12 cellular contexts compared by ENCODE assay signal in the genomic region with DNA sequence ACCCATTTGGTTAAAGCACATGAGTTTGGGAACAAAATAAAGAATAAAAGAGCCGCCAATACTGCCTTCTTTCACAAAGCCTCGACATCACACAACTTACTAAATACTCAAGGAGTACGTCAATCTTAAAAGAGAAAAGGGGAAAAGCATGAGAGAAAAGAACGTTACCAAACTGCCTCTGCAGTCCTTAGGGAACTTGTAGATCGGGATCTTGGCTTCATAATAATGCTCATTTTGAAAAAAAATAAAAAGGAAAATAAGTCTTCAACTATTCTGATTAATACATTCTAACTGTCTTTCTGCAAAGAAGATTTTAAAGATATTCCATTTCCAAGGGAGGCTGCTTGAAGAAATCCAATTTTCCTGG.
DNase-seq lines count a peak whose midpoint lies in the region; ATAC-seq, FAIRE-seq and TF ChIP-seq lines count a peak whose summit lies in the region.
"Had no signal": no experiment of that assay in that cellular context is flagged by ENCODE, and none has a peak within 500 bp of the region (broad histone marks: within the 10 kb centered on the region; RNA-seq: fewer than 3 reads in every experiment).

No MANE protein-coding gene starts in this region.

- no peak for TF ChIP-seq EP300 in HepG2 (IDR thresholded peaks at IDR 0.05; ENCODE audit: low read depth in 2 of 2, low read length in 2 of 2)
- no peak for TF ChIP-seq EP300 in HepG2 (CRISPR knock-in tag; IDR thresholded peaks at IDR 0.05; ENCODE audit: borderline replicate concordance)
- TF ChIP-seq EP300 in esophagus muscularis mucosa (IDR thresholded peaks at IDR 0.05), result no peak
- no peak for TF ChIP-seq EP300 in neural cell (conservative IDR thresholded peaks at IDR 0.05; ENCODE audit: poor library complexity, severe bottlenecking)

- DNase-seq in HepG2 (ENCODE audit: low spot score), result no peak
- DNase-seq in esophagus muscularis mucosa (ENCODE audit: extremely low spot score), result no peak
- DNase-seq in stimulated activated CD4-positive, alpha-beta T cell treated with anti-CD3 and anti-CD28 coated beads, Interleukin-2, amount 100 ng/mL, for 48 hours, result no peak
- no peak for DNase-seq in NCI-H2171 (lab: John Stamatoyannopoulos, UW)
- no peak for DNase-seq in NCI-H345 (lab: John Stamatoyannopoulos, UW)
- DNase-seq in H54 (ENCODE audit: insufficient read length, low spot score), result no peak
- DNase-seq: stimulated activated CD4-positive, alpha-beta T cell treated with anti-CD3 and anti-CD28 coated beads, Interleukin-15, amount 100 ng/mL, for 24 hours; SW 1271 had no signal

- BruUV-seq in HepG2 (replicated peaks; lab: Mats Ljungman, UMichigan), result no TSS peak

- WGBS in liver, result 61% methylated on average over 5 of the region's 5 CpGs
- WGBS in HepG2 (ENCODE audit: low lambda C conversion rate), result 69% methylated on average over 5 of the region's 5 CpGs
- WGBS in esophagus muscularis mucosa, result 10% methylated on average over 5 of the region's 5 CpGs

- POLR2A ChIA-PET in HepG2 (lab: Yijun Ruan, JAX), result no interaction called here

- H3K9me2 ChIP-seq in neural cell (ENCODE audit: insufficient read depth, low read length), result no peaks in the 10 kb centered on the region

- TF ChIP-seq POLR2A in HepG2 (IDR thresholded peaks at IDR 0.05; ENCODE audit: insufficient read depth in 1 of 2, low read depth in 2 of 2, low read length in 2 of 2) (no peak), esophagus muscularis mucosa (IDR thresholded peaks at IDR 0.05; ENCODE audit: low read depth) (no peak), H54 (IDR thresholded peaks at IDR 0.05; ENCODE audit: low read depth, low read length) (no peak)

- TF ChIP-seq CTCF in liver (IDR thresholded peaks at IDR 0.05; ENCODE audit: low read depth, low read length, missing input control) (no peak), HepG2 (CRISPR knock-in tag; IDR thresholded peaks at IDR 0.05) (no peak), esophagus muscularis mucosa (IDR thresholded peaks at IDR 0.05) (no peak), neural cell (IDR thresholded peaks at IDR 0.05; ENCODE audit: poor library complexity, severe bottlenecking) (no peak)

- TF ChIP-seq RAD21 in liver (IDR thresholded peaks at IDR 0.05) (no peak), HepG2 (CRISPR knock-in tag; IDR thresholded peaks at IDR 0.05) (no peak), neural cell (conservative IDR thresholded peaks at IDR 0.05) (no peak)

- H2AFZ ChIP-seq in HepG2 (ENCODE audit: low read length), result no peak overlapping the region
- no peak overlapping the region for H2AFZ ChIP-seq in neural cell (ENCODE audit: low read depth, low read length)

- no peaks in the 10 kb centered on the region for H3F3A ChIP-seq in neural cell (ENCODE audit: insufficient read depth, low read length, poor library complexity, severe bottlenecking)

- H3K9ac ChIP-seq in liver (ENCODE audit: low read depth in 1 of 2, low read length in 2 of 2), result peak overlapping the region; percentile 58 to 84
- no peak overlapping the region for H3K9ac ChIP-seq in HepG2 (ENCODE audit: insufficient read depth, low read depth, low read length)
- peak overlapping the region; percentile 0 for H3K9ac ChIP-seq in neural cell (ENCODE audit: low read length)
- H3K9ac ChIP-seq: BLaER1 treated with 17β-estradiol and CSF1 and Interleukin-3, amounts not matched to agents 10 nM and 100 nM had no signal

- in situ Hi-C loops in HepG2 (cut with HindIII; ENCODE audit: extremely low pct_ligation_motif_present, low pct_unique_long_range_greater_than_20kb), result no loop called here

- ATAC-seq in HepG2, result no peak

- H3K79me2 ChIP-seq in HepG2 (ENCODE audit: insufficient read depth, low read length) (no peaks in the 10 kb centered on the region), neural cell (replicated peaks; ENCODE audit: insufficient read depth, low read length) (no peaks in the 10 kb centered on the region)

- intact Hi-C loops in HepG2 (cut with micrococcal nuclease; ENCODE audit: unreplicated experiment) (no loop called here), esophagus muscularis mucosa (cut with DNase I) (loop anchor here (5.0 kb wide), 2 partner anchors 82 to 83 kb away; no protein-coding TSS in a partner anchor)

- H3K36me3 ChIP-seq in liver (ENCODE audit: control insufficient read depth in 4 of 4, insufficient read depth in 3 of 4, low read depth in 1 of 4, low read length in 3 of 4) (no peaks in the 10 kb centered on the region), HepG2 (replicated peaks in 1 of 2; ENCODE audit: control insufficient read depth in 1 of 2, insufficient read depth in 2 of 2, low read length in 2 of 2) (no peaks in the 10 kb centered on the region), esophagus muscularis mucosa (no peaks in the 10 kb centered on the region), neural cell (ENCODE audit: insufficient read depth, low read length) (no peaks in the 10 kb centered on the region)
- H3K36me3 ChIP-seq: BLaER1 treated with 17β-estradiol and CSF1 and Interleukin-3, amounts not matched to agents 10 nM and 100 nM had no signal

- no peaks in the 10 kb centered on the region for H3K9me3 ChIP-seq in liver (ENCODE audit: control insufficient read depth in 4 of 4, low read length in 3 of 4)
- no peaks in the 10 kb centered on the region for H3K9me3 ChIP-seq in HepG2 (ENCODE audit: low read length)
- H3K9me3 ChIP-seq in esophagus muscularis mucosa, result no peaks in the 10 kb centered on the region
- no peaks in the 10 kb centered on the region for H3K9me3 ChIP-seq in neural cell (ENCODE audit: low read length)
- H3K9me3 ChIP-seq: BLaER1 treated with 17β-estradiol and CSF1 and Interleukin-3, amounts not matched to agents 10 nM and 100 nM had no signal

- CTCF ChIA-PET in HepG2 (lab: Yijun Ruan, JAX; ENCODE audit: low intra/inter-chr PET ratio, low total read pairs), result no interaction called here

- no peaks in the 10 kb centered on the region for H4K20me1 ChIP-seq in HepG2 (ENCODE audit: insufficient read depth, low read length)
- no peaks in the 10 kb centered on the region for H4K20me1 ChIP-seq in neural cell (ENCODE audit: insufficient read depth)
- H4K20me1 ChIP-seq: BLaER1 treated with 17β-estradiol and CSF1 and Interleukin-3, amounts not matched to agents 10 nM and 100 nM had no signal

- H3K4me1 ChIP-seq in liver (ENCODE audit: control insufficient read depth in 4 of 4, insufficient read depth in 4 of 4, low read length in 3 of 4), result peaks cover 0 to 10% (median 0%) of the 10 kb centered on the region in 4 donors
- no peaks in the 10 kb centered on the region for H3K4me1 ChIP-seq in HepG2 (ENCODE audit: insufficient read depth, low read length)
- H3K4me1 ChIP-seq in esophagus muscularis mucosa, result peaks cover 11 to 36% (median 33%) of the 10 kb centered on the region in 4 donors
- H3K4me1 ChIP-seq: BLaER1 treated with 17β-estradiol and CSF1 and Interleukin-3, amounts not matched to agents 10 nM and 100 nM had no signal

- FAIRE-seq in HepG2 (lab: Jason Lieb, UNC) (no peak), H54 (lab: Jason Lieb, UNC) (no peak)
- FAIRE-seq: GM19239 had no signal

- H3K27me3 ChIP-seq in liver (ENCODE audit: control insufficient read depth in 4 of 4, insufficient read depth in 4 of 4, low read length in 3 of 4), result peaks cover 0 to 2% (median 0%) of the 10 kb centered on the region in 4 donors
- H3K27me3 ChIP-seq in HepG2 (ENCODE audit: control insufficient read depth in 1 of 2, insufficient read depth in 2 of 2, low read length in 2 of 2), result no peaks in the 10 kb centered on the region
- H3K27me3 ChIP-seq in esophagus muscularis mucosa, result no peaks in the 10 kb centered on the region
- H3K27me3 ChIP-seq in neural cell (ENCODE audit: insufficient read depth, low read depth, low read length), result no peaks in the 10 kb centered on the region

- no peak overlapping the region for H3K4me2 ChIP-seq in HepG2 (ENCODE audit: low read depth, low read length)
- peak overlapping the region; percentile 47 for H3K4me2 ChIP-seq in neural cell (ENCODE audit: low read length)

- H3K4me3 ChIP-seq in liver (ENCODE audit: low read depth in 1 of 3, low read length in 3 of 3) (peak overlapping the region in 2 of 3 donors; percentile 27 to 52), HepG2 (replicated peaks in 1 of 3; ENCODE audit: insufficient read depth in 1 of 3, low read depth in 2 of 3, low read length in 3 of 3) (no peak overlapping the region), esophagus muscularis mucosa (peak overlapping the region; percentile 56 to 60 (median 60)), neural cell (ENCODE audit: low read length) (peak overlapping the region; percentile 60)
- H3K4me3 ChIP-seq: BLaER1 treated with 17β-estradiol and CSF1 and Interleukin-3, amounts not matched to agents 10 nM and 100 nM had no signal

- H3K27ac ChIP-seq in liver (ENCODE audit: low read depth in 1 of 2, low read length in 2 of 2) (no peak overlapping the region), HepG2 (ENCODE audit: extremely low read length, insufficient read depth, low read length) (no peak overlapping the region), esophagus muscularis mucosa (replicated peaks in 1 of 4) (peak overlapping the region; percentile 83 to 89 (median 84)), neural cell (ENCODE audit: low read length) (peak overlapping the region; percentile 15)
- H3K27ac ChIP-seq: BLaER1 treated with 17β-estradiol and CSF1 and Interleukin-3, amounts not matched to agents 10 nM and 100 nM had no signal

TF ChIP-seq in liver, 16 proteins besides CTCF, POLR2A, EP300 and RAD21 (continues in another document):
- TF ChIP-seq TAF1 (conservative IDR thresholded peaks at IDR 0.05) (no peak), FOXA1 (IDR thresholded peaks at IDR 0.05) (no peak), SP1 (IDR thresholded peaks at IDR 0.05) (no peak)

TF ChIP-seq in HepG2, 621 proteins besides CTCF, POLR2A, EP300 and RAD21 (continues in another document):
- TF ChIP-seq SIX1 (CRISPR knock-in tag; IDR thresholded peaks at IDR 0.05; ENCODE audit: borderline replicate concordance) (no peak), SP2 (CRISPR knock-in tag; IDR thresholded peaks at IDR 0.05) (no peak)

TF ChIP-seq in neural cell, 6 proteins besides CTCF, POLR2A, EP300 and RAD21 (continues in another document):
- TF ChIP-seq SMC3 (conservative IDR thresholded peaks at IDR 0.05; ENCODE audit: poor library complexity) (no peak), EZH2 (IDR thresholded peaks at IDR 0.05; ENCODE audit: borderline replicate concordance, insufficient read depth, low read length, poor library complexity, severe bottlenecking) (no peak), POLR2AphosphoS5 (IDR thresholded peaks at IDR 0.05) (no peak)

Comparison
In these comparisons a context has a peak if more than half of its experiments do, and no peak if none do; other contexts are left out.
1. H3K4me3 ChIP-seq: peak in liver (2 of 3), esophagus muscularis mucosa (4 of 4) and neural cell (single experiment); none in HepG2 (0 of 3).
2. H3K27ac ChIP-seq: peak in esophagus muscularis mucosa (4 of 4) and neural cell (single experiment); none in liver (0 of 2) and HepG2 (single experiment).